9 cellular contexts compared by ENCODE assay signal in genomic region chr2:170073288-170073687, GRCh38.
DNase-seq lines count a peak whose midpoint lies in the region; TF ChIP-seq lines count a peak whose summit lies in the region.
"Had no signal": no experiment of that assay in that cellular context is flagged by ENCODE, and none has a peak within 500 bp of the region (broad histone marks: within the 10 kb centered on the region; RNA-seq: fewer than 3 reads in every experiment).

No MANE protein-coding gene starts in this region.

- no peaks in the 10 kb centered on the region for H3K27me3 ChIP-seq in dorsolateral prefrontal cortex
- H3K27me3 ChIP-seq in neutrophil, result no peaks in the 10 kb centered on the region
- H3K27me3 ChIP-seq in ascending aorta, result no peaks in the 10 kb centered on the region
- H3K27me3 ChIP-seq: Peyer's patch had no signal

- H3K4me3 ChIP-seq in dorsolateral prefrontal cortex (peak overlapping the region in 3 of 59 donors; percentile 1 to 17 (median 15)), neutrophil (ENCODE audit: low read depth in 1 of 2, low read length in 1 of 2) (no peak overlapping the region), ascending aorta (no peak overlapping the region)
- H3K4me3 ChIP-seq: Peyer's patch had no signal

- H3K9me3 Mint-ChIP-seq in activated T-helper 2 cell treated with anti-CD3 and anti-CD28 coated beads, Interferon-gamma antibody, Interleukin-2, Interleukin-4, amounts not matched to agents 10 μg/mL and 5 μg/mL and 100 μg/mL, durations not matched to agents 14 hours and 24 hours and 36 hours, result peaks cover 10% of the 10 kb centered on the region

- H3K36me3 ChIP-seq in neutrophil (no peaks in the 10 kb centered on the region), ascending aorta (peaks cover 3 to 23% of the 10 kb centered on the region in 2 donors)

- no peak overlapping the region for H3K27ac Mint-ChIP-seq in activated T-helper 2 cell treated with anti-CD3 and anti-CD28 coated beads, Interferon-gamma antibody, Interleukin-2, Interleukin-4, amounts not matched to agents 10 μg/mL and 5 μg/mL and 100 μg/mL, durations not matched to agents 14 hours and 24 hours and 36 hours

- intact Hi-C loops in dorsolateral prefrontal cortex (cut with DNase I), result no loop called here
- intact Hi-C loops in ascending aorta (cut with DNase I), result no loop called here
- intact Hi-C loops in activated T-helper 2 cell treated with anti-CD3 and anti-CD28 coated beads, Interferon-gamma antibody, Interleukin-2, Interleukin-4, amounts not matched to agents 10 μg/mL and 5 μg/mL and 100 μg/mL, durations not matched to agents 14 hours and 24 hours and 36 hours (cut with micrococcal nuclease), result no loop called here

- peaks cover 36% of the 10 kb centered on the region for H3K36me3 Mint-ChIP-seq in activated T-helper 2 cell treated with anti-CD3 and anti-CD28 coated beads, Interferon-gamma antibody, Interleukin-2, Interleukin-4, amounts not matched to agents 10 μg/mL and 5 μg/mL and 100 μg/mL, durations not matched to agents 14 hours and 24 hours and 36 hours (ENCODE audit: low read depth)

- H3K4me1 Mint-ChIP-seq in activated T-helper 2 cell treated with anti-CD3 and anti-CD28 coated beads, Interferon-gamma antibody, Interleukin-2, Interleukin-4, amounts not matched to agents 10 μg/mL and 5 μg/mL and 100 μg/mL, durations not matched to agents 14 hours and 24 hours and 36 hours (ENCODE audit: low read depth), result no peaks in the 10 kb centered on the region

- H3K4me1 ChIP-seq in neutrophil (ENCODE audit: control insufficient read depth in 1 of 2, insufficient read depth in 1 of 2, low read depth in 1 of 2, low read length in 1 of 2) (peaks cover 3 to 32% of the 10 kb centered on the region in 2 experiments), ascending aorta (peaks cover 0 to 4% of the 10 kb centered on the region in 2 donors)
- H3K4me1 ChIP-seq: Peyer's patch had no signal

- TF ChIP-seq CTCF in dorsolateral prefrontal cortex (IDR thresholded peaks at IDR 0.05 in 54 of 56, conservative IDR thresholded peaks at IDR 0.05 in 2 of 56; ENCODE audit: low read depth in 1 of 56, partially characterized antibody in 56 of 56) (peak in 14 of 56 donors; percentile 1 to 39 (median 18)), neutrophil (IDR thresholded peaks at IDR 0.05) (no peak), ascending aorta (IDR thresholded peaks at IDR 0.05) (no peak)

- H3K27me3 Mint-ChIP-seq in activated T-helper 2 cell treated with anti-CD3 and anti-CD28 coated beads, Interferon-gamma antibody, Interleukin-2, Interleukin-4, amounts not matched to agents 10 μg/mL and 5 μg/mL and 100 μg/mL, durations not matched to agents 14 hours and 24 hours and 36 hours (ENCODE audit: low read depth), result no peaks in the 10 kb centered on the region

- H3K27ac ChIP-seq in dorsolateral prefrontal cortex (peak overlapping the region in 53 of 59 donors; percentile 1 to 79 (median 55)), neutrophil (peak overlapping the region; percentile 53), ascending aorta (no peak overlapping the region)
- H3K27ac ChIP-seq: Peyer's patch had no signal

- no peak overlapping the region for H3K4me3 Mint-ChIP-seq in activated T-helper 2 cell treated with anti-CD3 and anti-CD28 coated beads, Interferon-gamma antibody, Interleukin-2, Interleukin-4, amounts not matched to agents 10 μg/mL and 5 μg/mL and 100 μg/mL, durations not matched to agents 14 hours and 24 hours and 36 hours (ENCODE audit: low read depth)

- H3K9me3 ChIP-seq in neutrophil, result no peaks in the 10 kb centered on the region
- peaks cover 0 to 3% of the 10 kb centered on the region in 2 donors for H3K9me3 ChIP-seq in ascending aorta
- H3K9me3 ChIP-seq: Peyer's patch had no signal

- DNase-seq in AML-193 (lab: John Stamatoyannopoulos, UW), result peak; percentile 44 to 49
- DNase-seq in M059J (ENCODE audit: low read depth), result peak; percentile 52
- peak in 9 of 10 donors; percentile 19 to 75 (median 56) for DNase-seq in dorsolateral prefrontal cortex
- DNase-seq in ascending aorta (ENCODE audit: low spot score in 2 of 2), result no peak
- DNase-seq in NCI-H510A (lab: John Stamatoyannopoulos, UW), result no peak
- no peak for DNase-seq in GM19238 (ENCODE audit: insufficient read length, low spot score)
- DNase-seq in activated T-helper 2 cell treated with anti-CD3 and anti-CD28 coated beads, Interferon-gamma antibody, Interleukin-2, Interleukin-4, amounts not matched to agents 10 μg/mL and 5 μg/mL and 100 μg/mL, durations not matched to agents 14 hours and 24 hours and 36 hours (ENCODE audit: low spot score), result no peak
- DNase-seq: Peyer's patch had no signal

Comparison
In these comparisons a context has a peak if more than half of its experiments do, and no peak if none do; other contexts are left out.
1. DNase-seq: peak in AML-193 (2 of 2), M059J (single experiment) and dorsolateral prefrontal cortex (9 of 10); none in ascending aorta (0 of 2), NCI-H510A (single experiment), GM19238 (single experiment) and activated T-helper 2 cell treated with anti-CD3 and anti-CD28 coated beads, Interferon-gamma antibody, Interleukin-2, Interleukin-4, amounts not matched to agents 10 μg/mL and 5 μg/mL and 100 μg/mL, durations not matched to agents 14 hours and 24 hours and 36 hours (single experiment).
2. H3K27ac ChIP-seq: peak in dorsolateral prefrontal cortex (53 of 59) and neutrophil (single experiment); none in ascending aorta (0 of 2).